In the genomic region with DNA sequence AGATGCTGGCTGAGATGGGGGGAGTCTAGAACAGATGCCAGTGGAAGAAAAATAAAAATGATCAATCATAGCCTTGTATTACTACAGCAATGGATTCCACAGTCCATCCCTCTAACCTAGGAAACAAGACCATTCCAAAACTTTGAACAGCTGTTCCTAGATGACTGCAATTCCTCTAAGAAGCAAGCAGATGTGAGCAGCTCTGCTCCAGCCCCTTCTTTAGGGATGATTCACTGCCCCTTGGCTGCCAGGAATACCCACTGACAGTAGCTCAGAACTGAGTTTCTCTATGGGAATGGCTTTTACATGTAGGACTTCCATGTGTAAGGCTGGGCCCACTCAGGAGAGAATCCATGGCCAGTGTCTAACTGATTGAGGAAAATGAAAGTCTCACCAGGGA, we compare ENCODE assay signal across 17 cellular contexts.
"Had no signal": no experiment of that assay in that cellular context is flagged by ENCODE, and none has a peak within 500 bp of the region (broad histone marks: within the 10 kb centered on the region; RNA-seq: fewer than 3 reads in every experiment).

No MANE protein-coding gene starts in this region.

- H3K27ac ChIP-seq: lower lobe of right lung, neutrophil, parathyroid adenoma, upper lobe of right lung had no signal

- H3K4me1 Mint-ChIP-seq: WTC11 had no signal

- H3K27me3 Mint-ChIP-seq: activated CD4-positive, alpha-beta memory T cell treated with anti-CD3 and anti-CD28 coated beads for 36 hours; activated naive CD8-positive, alpha-beta T cell; natural killer cell treated with Interleukin-12 subunit alpha and Interleukin-12 subunit beta and Interleukin-15 and Interleukin-18, amount 100 ng/mL, for 72 hours had no signal

- H3K4me3 ChIP-seq: lower lobe of right lung, upper lobe of right lung had no signal

- H3K9me3 ChIP-seq: lower lobe of right lung, neutrophil, upper lobe of right lung had no signal

- H3K4me3 Mint-ChIP-seq: activated CD4-positive, alpha-beta memory T cell treated with anti-CD3 and anti-CD28 coated beads for 36 hours; activated naive CD8-positive, alpha-beta T cell; effector memory CD8-positive, alpha-beta T cell; natural killer cell treated with Interleukin-12 subunit alpha and Interleukin-12 subunit beta and Interleukin-15 and Interleukin-18, amount 100 ng/mL, for 72 hours; WTC11 had no signal

- H3K36me3 ChIP-seq: lower lobe of right lung, neutrophil, upper lobe of right lung had no signal

- ATAC-seq: effector memory CD8-positive, alpha-beta T cell; left colon; lower lobe of right lung; natural killer cell treated with Interleukin-12 subunit alpha and Interleukin-12 subunit beta and Interleukin-15 and Interleukin-18, amount 100 ng/mL, for 72 hours; sciatic nerve; upper lobe of right lung; WTC11 had no signal

- H3K9me3 Mint-ChIP-seq: activated CD4-positive, alpha-beta memory T cell treated with anti-CD3 and anti-CD28 coated beads for 36 hours; WTC11 had no signal

- DNase-seq: activated CD4-positive, alpha-beta memory T cell treated with anti-CD3 and anti-CD28 coated beads for 36 hours; activated CD4-positive, alpha-beta T cell treated with anti-CD3 and anti-CD28 coated beads for 4 hours; activated T-cell treated with anti-CD3 and anti-CD28 coated beads for 4 hours; dermis blood vessel endothelial cell; effector memory CD8-positive, alpha-beta T cell; hypothalamus; islet precursor cell; left colon; lower lobe of right lung; stimulated activated naive CD4-positive, alpha-beta T cell; upper lobe of right lung had no signal

- H3K27me3 ChIP-seq: neutrophil, upper lobe of right lung had no signal

- H3K27ac Mint-ChIP-seq: activated CD4-positive, alpha-beta memory T cell treated with anti-CD3 and anti-CD28 coated beads for 36 hours; activated naive CD8-positive, alpha-beta T cell; effector memory CD8-positive, alpha-beta T cell; natural killer cell treated with Interleukin-12 subunit alpha and Interleukin-12 subunit beta and Interleukin-15 and Interleukin-18, amount 100 ng/mL, for 72 hours; WTC11 had no signal

- H3K36me3 Mint-ChIP-seq: activated CD4-positive, alpha-beta memory T cell treated with anti-CD3 and anti-CD28 coated beads for 36 hours; activated naive CD8-positive, alpha-beta T cell; WTC11 had no signal
